In genomic region chr17:80795090-80795609, GRCh38 we compare ENCODE assay signal across 15 cellular contexts.
DNase-seq lines count a peak whose midpoint lies in the region; ATAC-seq and TF ChIP-seq lines count a peak whose summit lies in the region.
"Had no signal": no experiment of that assay in that cellular context is flagged by ENCODE, and none has a peak within 500 bp of the region (broad histone marks: within the 10 kb centered on the region; RNA-seq: fewer than 3 reads in every experiment).

No MANE protein-coding gene starts in this region.

- peaks cover 35% of the 10 kb centered on the region for H3K36me3 Mint-ChIP-seq in activated naive CD8-positive, alpha-beta T cell treated with anti-CD3 and anti-CD28 coated beads, Interleukin-2, amount 10 ng/mL, durations not matched to agents 7 days and 5 days
- H3K36me3 Mint-ChIP-seq in activated naive CD8-positive, alpha-beta T cell treated with anti-CD3 and anti-CD28 coated beads, Interleukin-2, amount 50 U/mL, for 24 hours (ENCODE audit: low read depth): peaks cover 45% of the 10 kb centered on the region
- H3K36me3 Mint-ChIP-seq in endodermal cell (ENCODE audit: low read depth): peaks cover 38% of the 10 kb centered on the region
- H3K36me3 Mint-ChIP-seq in naive thymus-derived CD4-positive, alpha-beta T cell: peaks cover 4 to 53% (median 33%) of the 10 kb centered on the region in 5 donors

- H3K27ac Mint-ChIP-seq in activated naive CD8-positive, alpha-beta T cell treated with anti-CD3 and anti-CD28 coated beads, Interleukin-2, amount 10 ng/mL, durations not matched to agents 7 days and 5 days: peak overlapping the region; percentile 37
- H3K27ac Mint-ChIP-seq in activated naive CD8-positive, alpha-beta T cell treated with anti-CD3 and anti-CD28 coated beads, Interleukin-2, amount 50 U/mL, for 24 hours: no peak overlapping the region
- H3K27ac Mint-ChIP-seq in endodermal cell: no peak overlapping the region
- peak overlapping the region in 6 of 9 donors; percentile 12 to 99 (median 40) for H3K27ac Mint-ChIP-seq in naive thymus-derived CD4-positive, alpha-beta T cell

- CTCF ChIA-PET in naive thymus-derived CD4-positive, alpha-beta T cell (lab: Charles Lee): interaction anchor here (0.6 kb wide), 1 partner anchor 117 kb away, joined by 3 read pairs; no protein-coding TSS in a partner anchor

- H3K36me3 ChIP-seq in endodermal cell (ENCODE audit: control insufficient read depth, insufficient read depth, low read length): peaks cover 24% of the 10 kb centered on the region
- peaks cover 0 to 23% (median 0%) of the 10 kb centered on the region in 3 experiments for H3K36me3 ChIP-seq in naive thymus-derived CD4-positive, alpha-beta T cell (ENCODE audit: control insufficient read depth in 2 of 3, insufficient read depth in 3 of 3, low read length in 3 of 3)
- H3K36me3 ChIP-seq: adrenal gland, breast epithelium had no signal

- ATAC-seq in activated naive CD8-positive, alpha-beta T cell treated with anti-CD3 and anti-CD28 coated beads, Interleukin-2, amount 10 ng/mL, durations not matched to agents 7 days and 5 days (ENCODE audit: low read depth): no peak
- no peak for ATAC-seq in activated naive CD8-positive, alpha-beta T cell treated with anti-CD3 and anti-CD28 coated beads, Interleukin-2, amount 50 U/mL, for 24 hours
- no peak for ATAC-seq in naive thymus-derived CD4-positive, alpha-beta T cell
- no peak for ATAC-seq in GM18870 (IDR thresholded peaks at IDR 0.05; ENCODE audit: unreplicated experiment)

- no peak overlapping the region for H3K4me3 Mint-ChIP-seq in activated naive CD8-positive, alpha-beta T cell treated with anti-CD3 and anti-CD28 coated beads, Interleukin-2, amount 10 ng/mL, durations not matched to agents 7 days and 5 days
- H3K4me3 Mint-ChIP-seq in activated naive CD8-positive, alpha-beta T cell treated with anti-CD3 and anti-CD28 coated beads, Interleukin-2, amount 50 U/mL, for 24 hours: no peak overlapping the region
- H3K4me3 Mint-ChIP-seq in endodermal cell: no peak overlapping the region
- no peak overlapping the region for H3K4me3 Mint-ChIP-seq in naive thymus-derived CD4-positive, alpha-beta T cell
- H3K4me3 Mint-ChIP-seq: IgD-negative memory B cell had no signal

- no peaks in the 10 kb centered on the region for H3K4me1 ChIP-seq in endodermal cell (ENCODE audit: control insufficient read depth, insufficient read depth, low read length)
- peaks cover 21 to 29% of the 10 kb centered on the region in 2 donors for H3K4me1 ChIP-seq in naive thymus-derived CD4-positive, alpha-beta T cell (ENCODE audit: control insufficient read depth in 2 of 2, insufficient read depth in 2 of 2, low read length in 2 of 2)
- H3K4me1 ChIP-seq: breast epithelium had no signal

- H3K4me3 ChIP-seq in endodermal cell (ENCODE audit: low read length): no peak overlapping the region
- no peak overlapping the region for H3K4me3 ChIP-seq in naive thymus-derived CD4-positive, alpha-beta T cell (ENCODE audit: low read length)
- H3K4me3 ChIP-seq: adrenal gland, breast epithelium, MG63 had no signal

- no peaks in the 10 kb centered on the region for H3K27me3 ChIP-seq in endodermal cell (ENCODE audit: control insufficient read depth, insufficient read depth, low read length, poor library complexity, severe bottlenecking)
- no peaks in the 10 kb centered on the region for H3K27me3 ChIP-seq in naive thymus-derived CD4-positive, alpha-beta T cell (ENCODE audit: control insufficient read depth in 2 of 2, insufficient read depth in 2 of 2, low read length in 2 of 2)
- H3K27me3 ChIP-seq: adrenal gland, breast epithelium, MG63 had no signal

- 94 to 95% methylated on average over 4 to 12 of the region's 12 CpGs for WGBS in endodermal cell (ENCODE audit: insufficient coverage in 1 of 2, insufficient read length in 1 of 2), 2 experiments

- H3K9me3 ChIP-seq in endodermal cell (ENCODE audit: control insufficient read depth, low read length): no peaks in the 10 kb centered on the region
- H3K9me3 ChIP-seq in naive thymus-derived CD4-positive, alpha-beta T cell (ENCODE audit: control insufficient read depth in 2 of 3, low read length in 3 of 3): no peaks in the 10 kb centered on the region
- H3K9me3 ChIP-seq: adrenal gland, breast epithelium, MG63 had no signal

- no peak overlapping the region for H3K27ac ChIP-seq in endodermal cell (ENCODE audit: low read depth, low read length)
- H3K27ac ChIP-seq in naive thymus-derived CD4-positive, alpha-beta T cell (ENCODE audit: low read depth, low read length): no peak overlapping the region
- H3K27ac ChIP-seq: breast epithelium had no signal

- no peaks in the 10 kb centered on the region for H3K27me3 Mint-ChIP-seq in activated naive CD8-positive, alpha-beta T cell treated with anti-CD3 and anti-CD28 coated beads, Interleukin-2, amount 10 ng/mL, durations not matched to agents 7 days and 5 days
- H3K27me3 Mint-ChIP-seq in activated naive CD8-positive, alpha-beta T cell treated with anti-CD3 and anti-CD28 coated beads, Interleukin-2, amount 50 U/mL, for 24 hours: no peaks in the 10 kb centered on the region
- no peaks in the 10 kb centered on the region for H3K27me3 Mint-ChIP-seq in endodermal cell (ENCODE audit: insufficient read depth)
- H3K27me3 Mint-ChIP-seq in naive thymus-derived CD4-positive, alpha-beta T cell: no peaks in the 10 kb centered on the region
- H3K27me3 Mint-ChIP-seq: IgD-negative memory B cell had no signal

- no peak for TF ChIP-seq CTCF in endodermal cell (conservative IDR thresholded peaks at IDR 0.05)

- POLR2A ChIA-PET in activated naive CD8-positive, alpha-beta T cell treated with anti-CD3 and anti-CD28 coated beads, Interleukin-2, amount 10 ng/mL, durations not matched to agents 7 days and 5 days (lab: Charles Lee): no interaction called here
- POLR2A ChIA-PET in naive thymus-derived CD4-positive, alpha-beta T cell (lab: Charles Lee): interaction anchor here (0.6 to 5.8 kb wide), 2 partner anchors 9 to 17 kb away, joined by 3 to 43 read pairs; no protein-coding TSS in a partner anchor

- no peak overlapping the region for H3K9ac ChIP-seq in endodermal cell (ENCODE audit: extremely low read depth, low read length, poor library complexity, severe bottlenecking)

- peaks cover 28% of the 10 kb centered on the region for H3K4me1 Mint-ChIP-seq in activated naive CD8-positive, alpha-beta T cell treated with anti-CD3 and anti-CD28 coated beads, Interleukin-2, amount 10 ng/mL, durations not matched to agents 7 days and 5 days
- peaks cover 49% of the 10 kb centered on the region for H3K4me1 Mint-ChIP-seq in activated naive CD8-positive, alpha-beta T cell treated with anti-CD3 and anti-CD28 coated beads, Interleukin-2, amount 50 U/mL, for 24 hours
- peaks cover 13% of the 10 kb centered on the region for H3K4me1 Mint-ChIP-seq in endodermal cell
- H3K4me1 Mint-ChIP-seq in naive thymus-derived CD4-positive, alpha-beta T cell: peaks cover 27 to 81% (median 56%) of the 10 kb centered on the region in 7 donors

- no peaks in the 10 kb centered on the region for H3K9me3 Mint-ChIP-seq in activated naive CD8-positive, alpha-beta T cell treated with anti-CD3 and anti-CD28 coated beads, Interleukin-2, amount 10 ng/mL, durations not matched to agents 7 days and 5 days
- no peaks in the 10 kb centered on the region for H3K9me3 Mint-ChIP-seq in activated naive CD8-positive, alpha-beta T cell treated with anti-CD3 and anti-CD28 coated beads, Interleukin-2, amount 50 U/mL, for 24 hours
- H3K9me3 Mint-ChIP-seq in endodermal cell: peaks cover 9% of the 10 kb centered on the region
- H3K9me3 Mint-ChIP-seq in naive thymus-derived CD4-positive, alpha-beta T cell: peaks cover 0 to 3% (median 0%) of the 10 kb centered on the region in 11 donors
- H3K9me3 Mint-ChIP-seq: IgD-negative memory B cell had no signal

- no peak for DNase-seq in activated naive CD8-positive, alpha-beta T cell treated with anti-CD3 and anti-CD28 coated beads, Interleukin-2, amount 10 ng/mL, durations not matched to agents 7 days and 5 days
- DNase-seq in activated naive CD8-positive, alpha-beta T cell treated with anti-CD3 and anti-CD28 coated beads, Interleukin-2, amount 50 U/mL, for 24 hours: no peak
- peak; percentile 26 for DNase-seq in endodermal cell
- peak in 1 of 9 donors; percentile 6 for DNase-seq in naive thymus-derived CD4-positive, alpha-beta T cell
- no peak for DNase-seq in posterior vena cava (ENCODE audit: low spot score)
- DNase-seq in H4 (ENCODE audit: low spot score): no peak
- DNase-seq: activated CD4-positive, alpha-beta T cell treated with anti-CD3 and anti-CD28 coated beads, Interleukin-2, amount 50 U/mL, for 1 hour; cortex of kidney; MG63; NCI-H146; NCI-H526 treated with DMSO at 0.1 percent for 48 hours had no signal

- intact Hi-C loops in naive thymus-derived CD4-positive, alpha-beta T cell (cut with micrococcal nuclease): no loop called here
- intact Hi-C loops in posterior vena cava (cut with DNase I): no loop called here

Comparison
In these comparisons a context has a peak if more than half of its experiments do, and no peak if none do; other contexts are left out.
1. H3K27ac Mint-ChIP-seq: peak in activated naive CD8-positive, alpha-beta T cell treated with anti-CD3 and anti-CD28 coated beads, Interleukin-2, amount 10 ng/mL, durations not matched to agents 7 days and 5 days (single experiment) and naive thymus-derived CD4-positive, alpha-beta T cell (6 of 9); none in activated naive CD8-positive, alpha-beta T cell treated with anti-CD3 and anti-CD28 coated beads, Interleukin-2, amount 50 U/mL, for 24 hours (single experiment) and endodermal cell (single experiment).